In the genomic region with DNA sequence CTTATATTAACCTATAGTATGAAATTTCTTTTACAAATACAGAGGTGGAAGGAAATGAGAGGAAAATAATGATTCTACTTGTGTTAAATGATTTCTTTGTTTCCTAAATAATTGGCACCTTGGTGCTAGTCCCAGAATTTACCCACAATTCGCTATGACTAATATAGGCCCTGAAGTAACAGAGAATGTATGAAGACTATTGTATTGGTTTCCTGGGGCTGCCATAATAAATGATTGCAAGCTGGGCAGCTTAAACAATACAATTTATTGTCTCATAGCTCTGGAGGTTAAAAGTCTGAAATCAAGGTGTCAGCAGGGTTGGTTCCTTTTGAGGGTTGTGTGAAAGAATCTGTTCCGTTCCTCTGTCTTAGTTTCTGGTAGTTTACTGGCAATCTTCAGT, we compare ENCODE assay signal across 1 cellular context.
TF ChIP-seq lines count a peak whose summit lies in the region.

No MANE protein-coding gene starts in this region.

TF ChIP-seq in H1, 55 proteins besides CTCF, POLR2A, EP300 and RAD21:
- TF ChIP-seq TBP (IDR thresholded peaks at IDR 0.05; ENCODE audit: low read depth, low read length) (no peak), SUZ12 (IDR thresholded peaks at IDR 0.05; ENCODE audit: low read length) (no peak), KDM4A (IDR thresholded peaks at IDR 0.05; ENCODE audit: low read depth, low read length, severe bottlenecking) (no peak), PHF8 (conservative IDR thresholded peaks at IDR 0.05; ENCODE audit: low read depth, low read length) (no peak), GTF2F1 (IDR thresholded peaks at IDR 0.05; ENCODE audit: borderline replicate concordance, low read depth, low read length) (no peak), SP2 (IDR thresholded peaks at IDR 0.05; ENCODE audit: low read length) (no peak), MAFK (IDR thresholded peaks at IDR 0.05; ENCODE audit: low read depth, low read length) (no peak), HDAC2 (IDR thresholded peaks at IDR 0.05; ENCODE audit: borderline replicate concordance in 1 of 2, low read depth in 2 of 2, low read length in 2 of 2) (no peak)
- TF ChIP-seq, protein P1, sequence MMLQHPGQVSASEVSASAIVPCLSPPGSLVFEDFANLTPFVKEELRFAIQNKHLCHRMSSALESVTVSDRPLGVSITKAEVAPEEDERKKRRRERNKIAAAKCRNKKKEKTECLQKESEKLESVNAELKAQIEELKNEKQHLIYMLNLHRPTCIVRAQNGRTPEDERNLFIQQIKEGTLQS (IDR thresholded peaks at IDR 0.05; ENCODE audit: insufficient read depth, low read depth, low read length): no peak
- TF ChIP-seq, protein P2, sequence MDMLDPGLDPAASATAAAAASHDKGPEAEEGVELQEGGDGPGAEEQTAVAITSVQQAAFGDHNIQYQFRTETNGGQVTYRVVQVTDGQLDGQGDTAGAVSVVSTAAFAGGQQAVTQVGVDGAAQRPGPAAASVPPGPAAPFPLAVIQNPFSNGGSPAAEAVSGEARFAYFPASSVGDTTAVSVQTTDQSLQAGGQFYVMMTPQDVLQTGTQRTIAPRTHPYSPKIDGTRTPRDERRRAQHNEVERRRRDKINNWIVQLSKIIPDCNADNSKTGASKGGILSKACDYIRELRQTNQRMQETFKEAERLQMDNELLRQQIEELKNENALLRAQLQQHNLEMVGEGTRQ (IDR thresholded peaks at IDR 0.05; ENCODE audit: low read length): no peak
- TF ChIP-seq, protein P3, sequence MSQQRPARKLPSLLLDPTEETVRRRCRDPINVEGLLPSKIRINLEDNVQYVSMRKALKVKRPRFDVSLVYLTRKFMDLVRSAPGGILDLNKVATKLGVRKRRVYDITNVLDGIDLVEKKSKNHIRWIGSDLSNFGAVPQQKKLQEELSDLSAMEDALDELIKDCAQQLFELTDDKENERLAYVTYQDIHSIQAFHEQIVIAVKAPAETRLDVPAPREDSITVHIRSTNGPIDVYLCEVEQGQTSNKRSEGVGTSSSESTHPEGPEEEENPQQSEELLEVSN (IDR thresholded peaks at IDR 0.05): no peak
- TF ChIP-seq, protein P4, sequence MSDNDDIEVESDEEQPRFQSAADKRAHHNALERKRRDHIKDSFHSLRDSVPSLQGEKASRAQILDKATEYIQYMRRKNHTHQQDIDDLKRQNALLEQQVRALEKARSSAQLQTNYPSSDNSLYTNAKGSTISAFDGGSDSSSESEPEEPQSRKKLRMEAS (IDR thresholded peaks at IDR 0.05): no peak
